In the genomic region with DNA sequence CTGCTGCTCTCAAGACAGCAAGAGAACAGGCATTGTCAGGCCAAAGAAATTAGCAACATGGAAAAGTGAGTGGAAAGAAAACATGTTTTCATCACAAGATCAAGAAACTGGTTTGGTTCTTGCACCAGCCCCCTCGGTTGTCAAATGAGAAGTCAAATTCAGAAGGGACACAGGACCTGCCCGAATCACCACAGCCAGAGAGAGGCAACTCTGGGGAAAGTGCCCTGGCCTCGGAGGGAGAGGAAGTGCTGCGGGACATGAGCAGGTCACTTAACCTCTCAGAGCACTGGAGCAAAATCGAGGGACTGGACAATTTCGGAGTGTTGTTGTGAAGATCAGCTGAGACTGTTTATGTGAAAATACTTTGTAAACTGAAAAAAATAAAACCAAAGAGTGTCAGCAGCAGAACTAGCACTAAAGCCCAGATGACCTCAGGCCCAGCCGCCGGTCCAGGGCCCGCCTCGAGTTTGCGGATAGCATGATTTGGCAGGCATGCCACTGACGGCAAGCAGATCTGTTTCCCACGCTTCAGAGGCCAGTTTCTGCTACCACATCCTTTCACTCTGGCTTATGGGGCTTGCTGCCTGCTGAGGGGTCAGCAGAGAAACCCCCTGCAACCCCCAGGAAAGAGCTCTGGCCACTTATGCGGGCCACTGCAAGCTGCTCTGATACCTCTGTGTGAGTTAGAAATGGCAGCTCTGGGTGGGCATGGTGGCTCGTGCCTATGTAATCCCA, we compare ENCODE assay signal across 19 cellular contexts. TPM values are rescaled to one million over a fixed set of nuclear protein-coding genes. Genes with fewer than 3 reads are reported as not detected.
DNase-seq lines count a peak whose midpoint lies in the region; ATAC-seq and TF ChIP-seq lines count a peak whose summit lies in the region.
"Had no signal": no experiment of that assay in that cellular context is flagged by ENCODE, and none has a peak within 500 bp of the region (broad histone marks: within the 10 kb centered on the region; RNA-seq: fewer than 3 reads in every experiment).

No MANE protein-coding gene starts in this region.

- H3K4me1 ChIP-seq in testis, result no peaks in the 10 kb centered on the region
- H3K4me1 ChIP-seq: gastrocnemius medialis, thyroid gland had no signal

- peak overlapping the region; percentile 66 for H3K27ac Mint-ChIP-seq in activated T-helper 2 cell treated with anti-CD3 and anti-CD28 coated beads, Interferon-gamma antibody, Interleukin-2, Interleukin-4, amounts not matched to agents 10 μg/mL and 5 μg/mL and 100 μg/mL, durations not matched to agents 14 hours and 24 hours and 36 hours
- peak overlapping the region; percentile 95 to 100 (median 98) for H3K27ac Mint-ChIP-seq in immature natural killer cell
- H3K27ac Mint-ChIP-seq: dendritic cell treated with granulocyte-macrophage colony-stimulating factor and Interleukin-4, amounts not matched to agents 40 ng/mL and 50 ng/mL, for 4 days; HFFc6 had no signal

- 73 to 75% methylated on average over 13 to 15 of the region's 15 CpGs for WGBS in testis, 2 donors

- no peak for TF ChIP-seq CTCF in testis (IDR thresholded peaks at IDR 0.05)

- no peak overlapping the region for H3K4me3 Mint-ChIP-seq in activated T-helper 2 cell treated with anti-CD3 and anti-CD28 coated beads, Interferon-gamma antibody, Interleukin-2, Interleukin-4, amounts not matched to agents 10 μg/mL and 5 μg/mL and 100 μg/mL, durations not matched to agents 14 hours and 24 hours and 36 hours (ENCODE audit: low read depth)
- peak overlapping the region; percentile 84 to 92 (median 87) for H3K4me3 Mint-ChIP-seq in immature natural killer cell
- H3K4me3 Mint-ChIP-seq: dendritic cell treated with granulocyte-macrophage colony-stimulating factor and Interleukin-4, amounts not matched to agents 40 ng/mL and 50 ng/mL, for 4 days; HFFc6 had no signal

- no peak overlapping the region for H3K27ac ChIP-seq in testis
- H3K27ac ChIP-seq: gastrocnemius medialis, neutrophil, thyroid gland had no signal

- no peak for TF ChIP-seq POLR2A in testis (IDR thresholded peaks at IDR 0.05)

- H3K4me1 Mint-ChIP-seq in activated T-helper 2 cell treated with anti-CD3 and anti-CD28 coated beads, Interferon-gamma antibody, Interleukin-2, Interleukin-4, amounts not matched to agents 10 μg/mL and 5 μg/mL and 100 μg/mL, durations not matched to agents 14 hours and 24 hours and 36 hours (ENCODE audit: low read depth), result peaks cover 79% of the 10 kb centered on the region
- peaks cover 97 to 100% of the 10 kb centered on the region in 2 donors for H3K4me1 Mint-ChIP-seq in immature natural killer cell

- peak; percentile 31 for DNase-seq in activated T-cell treated with anti-CD3 and anti-CD28 coated beads, Interleukin-2, amount 50 U/mL, for 1 hour
- DNase-seq in activated T-cell treated with anti-CD3 and anti-CD28 coated beads for 4 hours (no peak), immature natural killer cell (peak; percentile 91 to 93 (median 92)), testis (peak; percentile 21), EL (no peak)
- DNase-seq in activated T-helper 2 cell treated with anti-CD3 and anti-CD28 coated beads, Interferon-gamma antibody, Interleukin-2, Interleukin-4, amounts not matched to agents 10 μg/mL and 5 μg/mL and 100 μg/mL, durations not matched to agents 14 hours and 24 hours and 36 hours (ENCODE audit: low spot score), result no peak
- DNase-seq: ACHN; activated CD4-positive, CD25-positive, alpha-beta regulatory T cell; DMS 273 treated with DMSO at 0.1 percent for 48 hours; gastrocnemius medialis; HFFc6; kidney; MM.1S; SK-N-SH; thyroid gland had no signal

- no peaks in the 10 kb centered on the region for H3K27me3 ChIP-seq in testis
- H3K27me3 ChIP-seq: gastrocnemius medialis, neutrophil, thyroid gland had no signal

- H3K27me3 Mint-ChIP-seq in activated T-helper 2 cell treated with anti-CD3 and anti-CD28 coated beads, Interferon-gamma antibody, Interleukin-2, Interleukin-4, amounts not matched to agents 10 μg/mL and 5 μg/mL and 100 μg/mL, durations not matched to agents 14 hours and 24 hours and 36 hours (ENCODE audit: low read depth), result no peaks in the 10 kb centered on the region
- H3K27me3 Mint-ChIP-seq in immature natural killer cell (ENCODE audit: low read depth in 3 of 3), result peaks cover 35 to 92% (median 87%) of the 10 kb centered on the region in 3 donors

- no peak overlapping the region for H3K4me3 ChIP-seq in testis
- H3K4me3 ChIP-seq: gastrocnemius medialis, thyroid gland had no signal

- no peak for ATAC-seq in activated CD4-positive, CD25-positive, alpha-beta regulatory T cell treated with anti-CD3 and anti-CD28 coated beads, Interleukin-2, amount 50 U/mL, for 24 hours
- ATAC-seq in GM19328 (IDR thresholded peaks at IDR 0.05; ENCODE audit: unreplicated experiment), result no peak
- ATAC-seq: gastrocnemius medialis had no signal

- H3K36me3 Mint-ChIP-seq in activated T-helper 2 cell treated with anti-CD3 and anti-CD28 coated beads, Interferon-gamma antibody, Interleukin-2, Interleukin-4, amounts not matched to agents 10 μg/mL and 5 μg/mL and 100 μg/mL, durations not matched to agents 14 hours and 24 hours and 36 hours (ENCODE audit: low read depth), result peaks cover 82% of the 10 kb centered on the region
- H3K36me3 Mint-ChIP-seq in immature natural killer cell, result peaks cover 26 to 47% (median 46%) of the 10 kb centered on the region in 3 donors

- H3K9me3 Mint-ChIP-seq in activated T-helper 2 cell treated with anti-CD3 and anti-CD28 coated beads, Interferon-gamma antibody, Interleukin-2, Interleukin-4, amounts not matched to agents 10 μg/mL and 5 μg/mL and 100 μg/mL, durations not matched to agents 14 hours and 24 hours and 36 hours, result no peaks in the 10 kb centered on the region
- H3K9me3 Mint-ChIP-seq in immature natural killer cell, result no peaks in the 10 kb centered on the region
- H3K9me3 Mint-ChIP-seq: dendritic cell treated with granulocyte-macrophage colony-stimulating factor and Interleukin-4, amounts not matched to agents 40 ng/mL and 50 ng/mL, for 4 days; HFFc6 had no signal

- H3K9me3 ChIP-seq in testis, result no peaks in the 10 kb centered on the region
- H3K9me3 ChIP-seq: gastrocnemius medialis, neutrophil, SK-N-SH, thyroid gland had no signal

- no peaks in the 10 kb centered on the region for H3K36me3 ChIP-seq in testis (ENCODE audit: low read depth, missing control alignments)
- H3K36me3 ChIP-seq: gastrocnemius medialis, neutrophil, thyroid gland had no signal

- intact Hi-C loops in activated T-helper 2 cell treated with anti-CD3 and anti-CD28 coated beads, Interferon-gamma antibody, Interleukin-2, Interleukin-4, amounts not matched to agents 10 μg/mL and 5 μg/mL and 100 μg/mL, durations not matched to agents 14 hours and 24 hours and 36 hours (cut with micrococcal nuclease), result no loop called here
- intact Hi-C loops in testis (cut with DNase I; ENCODE audit: low total_unique reads), result no loop called here

RNA-seq across cellular contexts. Expression of a gene that starts 32.1 kb away (rescaled TPM):
- 193 and 196 TPM in 2 replicates for total RNA-seq in activated T-helper 2 cell treated with anti-CD3 and anti-CD28 coated beads, Interferon-gamma antibody, Interleukin-2, Interleukin-4, amounts not matched to agents 10 μg/mL and 5 μg/mL and 100 μg/mL, durations not matched to agents 14 hours and 24 hours and 36 hours
- 1,000 to 10,000 TPM; 1,122 to 1,466 (median 1,335) TPM for polyA plus RNA-seq in immature natural killer cell
- 1 to 10 TPM in 1 of 2 donors, under 1 TPM in 1; 0.47 to 1.1 TPM for total RNA-seq in testis
- polyA plus RNA-seq in testis (ENCODE audit: insufficient read depth, low read depth, low replicate concordance), result 2.5 TPM
- total RNA-seq: HFFc6 had no signal

Comparison
In these comparisons a context has a peak if more than half of its experiments do, and no peak if none do; other contexts are left out.
1. DNase-seq: peak in activated T-cell treated with anti-CD3 and anti-CD28 coated beads, Interleukin-2, amount 50 U/mL, for 1 hour (single experiment), immature natural killer cell (3 of 3) and testis (single experiment); none in activated T-cell treated with anti-CD3 and anti-CD28 coated beads for 4 hours (single experiment), activated T-helper 2 cell treated with anti-CD3 and anti-CD28 coated beads, Interferon-gamma antibody, Interleukin-2, Interleukin-4, amounts not matched to agents 10 μg/mL and 5 μg/mL and 100 μg/mL, durations not matched to agents 14 hours and 24 hours and 36 hours (single experiment) and EL (single experiment).
2. RNA of a gene that starts 32.1 kb away (total RNA-seq): 193 to 196 TPM in activated T-helper 2 cell treated with anti-CD3 and anti-CD28 coated beads, Interferon-gamma antibody, Interleukin-2, Interleukin-4, amounts not matched to agents 10 μg/mL and 5 μg/mL and 100 μg/mL, durations not matched to agents 14 hours and 24 hours and 36 hours; 0.47 to 1.1 TPM in testis; every median in the first group is over 10 times any median in the second.